Comparison of ENCODE assay signal across 9 cellular contexts in the genomic region with DNA sequence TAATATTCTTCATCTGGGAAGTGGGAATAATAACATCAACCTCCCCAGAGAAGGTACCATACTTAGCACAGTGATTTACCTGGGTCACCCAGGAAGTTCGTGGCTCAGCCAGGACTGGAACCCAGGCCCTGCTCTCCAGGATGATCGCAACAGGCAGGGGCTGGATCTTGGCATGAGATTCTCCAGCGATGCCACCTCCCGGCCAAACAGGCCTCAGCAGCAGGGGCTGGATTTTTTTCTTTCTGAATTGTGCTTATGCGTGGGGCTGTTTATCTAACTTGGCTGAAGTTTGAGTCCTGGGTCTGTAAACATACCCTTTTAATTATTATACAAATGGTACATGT.
A peak's percentile ranks its signal among the peaks of the same experiment; 100 is the strongest.
DNase-seq lines count a peak whose midpoint lies in the region; ATAC-seq, FAIRE-seq and TF ChIP-seq lines count a peak whose summit lies in the region.
"Had no signal": no experiment of that assay in that cellular context is flagged by ENCODE, and none has a peak within 500 bp of the region (broad histone marks: within the 10 kb centered on the region; RNA-seq: fewer than 3 reads in every experiment).

No MANE protein-coding gene starts in this region.

- TF ChIP-seq CTCF in body of pancreas (IDR thresholded peaks at IDR 0.05) = peak in 6 of 7 experiments; percentile 20 to 63 (median 52)
- TF ChIP-seq CTCF in lower lobe of right lung (IDR thresholded peaks at IDR 0.05) = peak; percentile 55

- no peaks in the 10 kb centered on the region for H3K36me3 Mint-ChIP-seq in activated CD4-positive, alpha-beta memory T cell treated with anti-CD3 and anti-CD28 coated beads for 36 hours

- POLR2A ChIA-PET in activated CD4-positive, alpha-beta memory T cell treated with anti-CD3 and anti-CD28 coated beads for 36 hours (lab: Charles Lee) = no interaction called here

- no peak overlapping the region for H3K27ac Mint-ChIP-seq in activated CD4-positive, alpha-beta memory T cell treated with anti-CD3 and anti-CD28 coated beads for 36 hours

- H3K27me3 ChIP-seq in body of pancreas = no peaks in the 10 kb centered on the region
- no peaks in the 10 kb centered on the region for H3K27me3 ChIP-seq in lower lobe of right lung (ENCODE audit: low read depth)

- H3K9me3 ChIP-seq in body of pancreas (no peaks in the 10 kb centered on the region), lower lobe of right lung (no peaks in the 10 kb centered on the region)

- intact Hi-C loops in body of pancreas (cut with DNase I) (no loop called here), lower lobe of right lung (cut with DNase I) (no loop called here)
- intact Hi-C loops in activated CD4-positive, alpha-beta memory T cell treated with anti-CD3 and anti-CD28 coated beads for 36 hours (cut with micrococcal nuclease) = loop anchor here (5.0 kb wide), 2 partner anchors 43 to 188 kb away; a partner anchor contains a TSS

- no peak overlapping the region for H3K4me3 ChIP-seq in body of pancreas
- no peak overlapping the region for H3K4me3 ChIP-seq in lower lobe of right lung

- H3K36me3 ChIP-seq in body of pancreas (replicated peaks in 1 of 2; ENCODE audit: insufficient read depth in 1 of 2, low read depth in 2 of 2) = no peaks in the 10 kb centered on the region
- H3K36me3 ChIP-seq in lower lobe of right lung = no peaks in the 10 kb centered on the region

- peaks cover 42% of the 10 kb centered on the region for H3K4me1 Mint-ChIP-seq in activated CD4-positive, alpha-beta memory T cell treated with anti-CD3 and anti-CD28 coated beads for 36 hours (ENCODE audit: low read depth)

- H3K27ac ChIP-seq in body of pancreas (peak overlapping the region in 3 of 4 donors; percentile 87 to 90 (median 89)), lower lobe of right lung (peak overlapping the region; percentile 83)

- no peak for TF ChIP-seq POLR2A in body of pancreas (IDR thresholded peaks at IDR 0.05)
- no peak for TF ChIP-seq POLR2A in GM12891 (IDR thresholded peaks at IDR 0.05; ENCODE audit: low read depth, low read length)

- DNase-seq in AG08395 (ENCODE audit: low spot score) (peak; percentile 79), HuH-7.5 (ENCODE audit: low spot score) (peak; percentile 64), body of pancreas (peak; percentile 50 to 69 (median 58)), lower lobe of right lung (no peak), GM19239 (ENCODE audit: insufficient read length, low spot score) (no peak), GM12891 (ENCODE audit: insufficient read length, low spot score) (no peak)
- DNase-seq in activated CD4-positive, alpha-beta memory T cell treated with anti-CD3 and anti-CD28 coated beads for 36 hours = no peak
- DNase-seq: NCI-H1417 had no signal

- H3K27me3 Mint-ChIP-seq in activated CD4-positive, alpha-beta memory T cell treated with anti-CD3 and anti-CD28 coated beads for 36 hours = no peaks in the 10 kb centered on the region

- no peaks in the 10 kb centered on the region for H3K9me3 Mint-ChIP-seq in activated CD4-positive, alpha-beta memory T cell treated with anti-CD3 and anti-CD28 coated beads for 36 hours

- FAIRE-seq in GM19239 (lab: Jason Lieb, UNC) = no peak
- no peak for FAIRE-seq in GM12891 (lab: Jason Lieb, UNC)

- ATAC-seq in body of pancreas (peak; percentile 15), lower lobe of right lung (peak in 1 of 2 donors; percentile 11), GM18858 (IDR thresholded peaks at IDR 0.05; ENCODE audit: unreplicated experiment) (no peak)

- H3K4me1 ChIP-seq in body of pancreas (peaks cover 59% of the 10 kb centered on the region), lower lobe of right lung (peaks cover 56% of the 10 kb centered on the region)

- CTCF ChIA-PET in activated CD4-positive, alpha-beta memory T cell treated with anti-CD3 and anti-CD28 coated beads for 36 hours (lab: Charles Lee) = no interaction called here

- H3K4me3 Mint-ChIP-seq in activated CD4-positive, alpha-beta memory T cell treated with anti-CD3 and anti-CD28 coated beads for 36 hours = no peak overlapping the region

- 13 to 31% methylated on average over 5 of the region's 5 CpGs for WGBS in body of pancreas, 2 donors

TF ChIP-seq in GM12891, 5 proteins besides CTCF, POLR2A, EP300 and RAD21:
- TF ChIP-seq SPI1 (IDR thresholded peaks at IDR 0.05; ENCODE audit: low read depth, low read length) (no peak), POU2F2 (IDR thresholded peaks at IDR 0.05; ENCODE audit: low read depth, low read length) (no peak), TAF1 (IDR thresholded peaks at IDR 0.05; ENCODE audit: low read depth, low read length) (no peak), PAX5 (IDR thresholded peaks at IDR 0.05; ENCODE audit: insufficient read depth, low read length, severe bottlenecking) (no peak), POLR2AphosphoS5 (IDR thresholded peaks at IDR 0.05; ENCODE audit: low read depth, low read length) (no peak)

Comparison
In these comparisons a context has a peak if more than half of its experiments do, and no peak if none do; other contexts are left out.
1. DNase-seq: peak in AG08395 (single experiment), HuH-7.5 (single experiment) and body of pancreas (4 of 4); none in lower lobe of right lung (single experiment), GM19239 (single experiment), GM12891 (single experiment) and activated CD4-positive, alpha-beta memory T cell treated with anti-CD3 and anti-CD28 coated beads for 36 hours (single experiment).